ENCODE assay signal across 11 cellular contexts in genomic region chr5:56152437-56152836, GRCh38.
DNase-seq lines count a peak whose midpoint lies in the region; ATAC-seq and TF ChIP-seq lines count a peak whose summit lies in the region.
"Had no signal": no experiment of that assay in that cellular context is flagged by ENCODE, and none has a peak within 500 bp of the region (broad histone marks: within the 10 kb centered on the region; RNA-seq: fewer than 3 reads in every experiment).

No MANE protein-coding gene starts in this region.

- H3K27me3 Mint-ChIP-seq in CD8-positive, alpha-beta T cell (ENCODE audit: low read depth): no peaks in the 10 kb centered on the region
- H3K27me3 Mint-ChIP-seq in T-cell: no peaks in the 10 kb centered on the region

- peak overlapping the region; percentile 77 for H3K27ac Mint-ChIP-seq in CD8-positive, alpha-beta T cell
- peak overlapping the region; percentile 88 to 91 for H3K27ac Mint-ChIP-seq in T-cell

- ATAC-seq in CD8-positive, alpha-beta T cell: no peak
- ATAC-seq in GM19025 (IDR thresholded peaks at IDR 0.05; ENCODE audit: low read depth, unreplicated experiment) (peak; percentile 19), T-cell (replicated peaks in 1 of 4) (peak; percentile 21 to 47 (median 39)), right lobe of liver (peak; percentile 50 to 69 (median 54)), gastrocnemius medialis (no peak), GM18505 (IDR thresholded peaks at IDR 0.05; ENCODE audit: unreplicated experiment) (no peak)

- H3K27me3 ChIP-seq in CD8-positive, alpha-beta T cell (ENCODE audit: insufficient read depth, low read length): no peaks in the 10 kb centered on the region
- H3K27me3 ChIP-seq in right lobe of liver (no peaks in the 10 kb centered on the region), gastrocnemius medialis (no peaks in the 10 kb centered on the region)

- peaks cover 67% of the 10 kb centered on the region for H3K4me1 ChIP-seq in CD8-positive, alpha-beta T cell (ENCODE audit: insufficient read depth, low read length)
- peaks cover 0 to 11% (median 1%) of the 10 kb centered on the region in 4 donors for H3K4me1 ChIP-seq in right lobe of liver
- H3K4me1 ChIP-seq in gastrocnemius medialis: no peaks in the 10 kb centered on the region

- 4% methylated on average over 2 of the region's 2 CpGs for WGBS in right lobe of liver (ENCODE audit: insufficient coverage, low coverage, low lambda C conversion rate, missing lambda C conversion rate)

- no peak for TF ChIP-seq POLR2A in right lobe of liver (IDR thresholded peaks at IDR 0.05)
- no peak for TF ChIP-seq POLR2A in gastrocnemius medialis (IDR thresholded peaks at IDR 0.05)
- TF ChIP-seq POLR2A in GM18505 (IDR thresholded peaks at IDR 0.05; ENCODE audit: borderline replicate concordance, extremely low read depth, insufficient read depth, insufficient read length): no peak

- in situ Hi-C loops in gastrocnemius medialis (cut with MboI; ENCODE audit: low sequenced_read_pairs in 4 of 4): no loop called here

- H3K36me3 Mint-ChIP-seq in CD8-positive, alpha-beta T cell: no peaks in the 10 kb centered on the region
- no peaks in the 10 kb centered on the region for H3K36me3 Mint-ChIP-seq in T-cell

- no peak overlapping the region for H3K27ac ChIP-seq in CD8-positive, alpha-beta T cell (ENCODE audit: low read depth, low read length)
- H3K27ac ChIP-seq in right lobe of liver (peak overlapping the region in 1 of 3 donors; percentile 49), gastrocnemius medialis (no peak overlapping the region)

- H3K4me1 Mint-ChIP-seq in CD8-positive, alpha-beta T cell (ENCODE audit: low read depth): peaks cover 73% of the 10 kb centered on the region
- peaks cover 65 to 77% (median 73%) of the 10 kb centered on the region in 3 donors for H3K4me1 Mint-ChIP-seq in T-cell

- no peaks in the 10 kb centered on the region for H3K9me3 ChIP-seq in CD8-positive, alpha-beta T cell (ENCODE audit: low read length)
- H3K9me3 ChIP-seq in right lobe of liver (no peaks in the 10 kb centered on the region), gastrocnemius medialis (no peaks in the 10 kb centered on the region)

- intact Hi-C loops in CD8-positive, alpha-beta T cell (cut with DNase I, micrococcal nuclease): loop anchor here in 1 of 2 experiments (5.0 kb wide), 1 partner anchor 160 kb away; the partner anchor contains the start of gene IL6ST
- intact Hi-C loops in right lobe of liver (cut with DNase I): no loop called here
- intact Hi-C loops in gastrocnemius medialis (cut with DNase I; ENCODE audit: low total_unique reads): no loop called here

- H3K4me3 Mint-ChIP-seq in CD8-positive, alpha-beta T cell: peak overlapping the region; percentile 62
- peak overlapping the region; percentile 50 to 61 (median 53) for H3K4me3 Mint-ChIP-seq in T-cell

- TF ChIP-seq CTCF in CD8-positive, alpha-beta T cell (IDR thresholded peaks at IDR 0.05): no peak
- TF ChIP-seq CTCF in right lobe of liver (IDR thresholded peaks at IDR 0.05) (no peak), gastrocnemius medialis (IDR thresholded peaks at IDR 0.05 in 4 of 5, conservative IDR thresholded peaks at IDR 0.05 in 1 of 5) (no peak)

- no peak for DNase-seq in CD8-positive, alpha-beta T cell
- no peak for DNase-seq in T-cell
- DNase-seq in right lobe of liver: no peak
- DNase-seq in gastrocnemius medialis: no peak
- DNase-seq in MV-4-11 (lab: John Stamatoyannopoulos, UW): no peak
- no peak for DNase-seq in NCI-H2171 treated with DMSO at 0.1 percent for 48 hours (lab: John Stamatoyannopoulos, UW)
- DNase-seq: activated gamma-delta T cell, DMS79 treated with DMSO at 0.1 percent for 48 hours, NCI-H526 treated with DMSO at 0.1 percent for 48 hours had no signal

- CTCF ChIA-PET in CD8-positive, alpha-beta T cell (lab: Charles Lee): interaction anchor here (1.2 kb wide), 1 partner anchor 170 kb away, joined by 3 read pairs; no protein-coding TSS in a partner anchor
- CTCF ChIA-PET in T-cell (lab: Charles Lee): no interaction called here

- no peaks in the 10 kb centered on the region for H3K36me3 ChIP-seq in CD8-positive, alpha-beta T cell (ENCODE audit: insufficient read depth, low read length)
- H3K36me3 ChIP-seq in right lobe of liver (no peaks in the 10 kb centered on the region), gastrocnemius medialis (no peaks in the 10 kb centered on the region)

- no peak overlapping the region for H3K4me3 ChIP-seq in CD8-positive, alpha-beta T cell (ENCODE audit: low read depth, low read length)
- H3K4me3 ChIP-seq in right lobe of liver: no peak overlapping the region
- no peak overlapping the region for H3K4me3 ChIP-seq in gastrocnemius medialis

- H3K9me3 Mint-ChIP-seq in CD8-positive, alpha-beta T cell: no peaks in the 10 kb centered on the region
- H3K9me3 Mint-ChIP-seq in T-cell: no peaks in the 10 kb centered on the region

- POLR2A ChIA-PET in CD8-positive, alpha-beta T cell (lab: Charles Lee): no interaction called here
- POLR2A ChIA-PET in T-cell (lab: Charles Lee): interaction anchor here in 1 of 2 donors (0.6 kb wide), 1 partner anchor 57 kb away, joined by 9 read pairs; no protein-coding TSS in a partner anchor

Comparison
In these comparisons a context has a peak if more than half of its experiments do, and no peak if none do; other contexts are left out.
1. ATAC-seq: peak in GM19025 (single experiment), T-cell (4 of 4) and right lobe of liver (4 of 4); none in CD8-positive, alpha-beta T cell (single experiment), gastrocnemius medialis (0 of 2) and GM18505 (single experiment).